8 cellular contexts compared by ENCODE assay signal in the genomic region with DNA sequence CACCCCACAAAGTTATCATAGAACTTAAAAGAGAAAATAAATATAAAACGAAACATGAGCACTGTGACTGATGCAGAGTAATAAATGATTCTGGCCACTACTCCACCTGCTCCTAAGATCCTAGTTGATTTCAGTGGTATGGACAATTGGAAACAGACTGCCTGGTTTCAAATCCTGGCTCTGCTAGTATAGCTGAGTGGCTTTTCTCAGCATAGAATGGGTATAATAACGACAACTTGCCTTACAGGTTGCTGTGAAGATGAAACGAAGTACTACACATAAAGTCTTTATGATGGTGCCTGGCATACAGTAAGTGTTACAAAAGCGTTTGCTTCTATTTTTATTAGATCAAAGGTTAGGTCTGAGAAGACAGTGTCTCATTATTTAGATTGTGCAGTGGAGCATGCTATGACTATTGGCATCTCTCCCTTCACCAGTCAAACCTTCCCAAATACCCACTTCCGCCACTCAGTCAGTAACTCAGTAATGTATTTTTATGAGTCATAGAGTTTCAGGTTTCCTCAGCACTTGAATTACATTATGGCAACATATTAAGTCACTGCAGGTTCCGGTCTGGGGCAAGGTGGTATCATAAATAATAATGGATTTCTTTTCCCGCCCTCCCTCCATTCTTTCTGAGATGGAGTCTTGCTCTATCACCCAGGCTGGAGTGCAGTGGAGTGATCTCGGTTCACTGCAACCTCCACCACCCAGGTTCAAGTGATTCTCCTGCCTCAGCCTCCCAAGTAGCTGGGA. TPM values are rescaled to one million over a fixed set of nuclear protein-coding genes. Genes with fewer than 3 reads are reported as not detected.
DNase-seq lines count a peak whose midpoint lies in the region; ATAC-seq and TF ChIP-seq lines count a peak whose summit lies in the region.

No MANE protein-coding gene starts in this region.

- H3K4me1 Mint-ChIP-seq in activated CD4-positive, alpha-beta memory T cell treated with anti-CD3 and anti-CD28 coated beads, Interleukin-2, amount 10 ng/mL, durations not matched to agents 7 days and 5 days = peaks cover 23% of the 10 kb centered on the region
- no peaks in the 10 kb centered on the region for H3K4me1 Mint-ChIP-seq in glutamatergic neuron (ENCODE audit: low read depth, unreplicated experiment)

- DNase-seq in ACHN (peak; percentile 99), NCI-H2081 (lab: John Stamatoyannopoulos, UW) (peak; percentile 20 to 64), lower lobe of right lung (no peak), glutamatergic neuron (no peak), retina (no peak)
- DNase-seq in activated CD4-positive, alpha-beta memory T cell treated with anti-CD3 and anti-CD28 coated beads, Interleukin-2, amount 10 ng/mL, durations not matched to agents 7 days and 5 days = peak; percentile 65

- no peak overlapping the region for H3K4me3 ChIP-seq in lower lobe of right lung

- no peaks in the 10 kb centered on the region for H3K4me1 ChIP-seq in lower lobe of right lung

- H3K36me3 Mint-ChIP-seq in activated CD4-positive, alpha-beta memory T cell treated with anti-CD3 and anti-CD28 coated beads, Interleukin-2, amount 10 ng/mL, durations not matched to agents 7 days and 5 days (ENCODE audit: low read depth) = no peaks in the 10 kb centered on the region
- H3K36me3 Mint-ChIP-seq in glutamatergic neuron (ENCODE audit: unreplicated experiment) = no peaks in the 10 kb centered on the region

- H3K27ac ChIP-seq in lower lobe of right lung = no peak overlapping the region

- CTCF ChIA-PET in activated CD4-positive, alpha-beta memory T cell treated with anti-CD3 and anti-CD28 coated beads, Interleukin-2, amount 10 ng/mL, durations not matched to agents 7 days and 5 days (lab: Charles Lee) = no interaction called here

- POLR2A ChIA-PET in activated CD4-positive, alpha-beta memory T cell treated with anti-CD3 and anti-CD28 coated beads, Interleukin-2, amount 10 ng/mL, durations not matched to agents 7 days and 5 days (lab: Charles Lee) = interaction anchor here (0.9 to 2.6 kb wide), 3 partner anchors 30 to 114 kb away, joined by 3 to 10 read pairs (median 4); a partner anchor contains a TSS

- no peaks in the 10 kb centered on the region for H3K9me3 ChIP-seq in lower lobe of right lung

- peaks cover 69% of the 10 kb centered on the region for H3K36me3 ChIP-seq in lower lobe of right lung

- peak; percentile 95 for ATAC-seq in GM18519 (IDR thresholded peaks at IDR 0.05; ENCODE audit: low FRiP score, unreplicated experiment)
- peak; percentile 97 for ATAC-seq in HG02943 (IDR thresholded peaks at IDR 0.05; ENCODE audit: low read depth, unreplicated experiment)
- ATAC-seq in lower lobe of right lung = peak; percentile 49 to 61

- no peak for TF ChIP-seq CTCF in lower lobe of right lung (IDR thresholded peaks at IDR 0.05)
- no peak for TF ChIP-seq CTCF in glutamatergic neuron (IDR thresholded peaks at IDR 0.05; ENCODE audit: partially characterized antibody, unreplicated experiment)

- no peaks in the 10 kb centered on the region for H3K9me3 Mint-ChIP-seq in activated CD4-positive, alpha-beta memory T cell treated with anti-CD3 and anti-CD28 coated beads, Interleukin-2, amount 10 ng/mL, durations not matched to agents 7 days and 5 days
- peaks cover 4% of the 10 kb centered on the region for H3K9me3 Mint-ChIP-seq in glutamatergic neuron (ENCODE audit: unreplicated experiment)

- in situ Hi-C loops in ACHN (cut with HindIII; ENCODE audit: low pct_ligation_motif_present, low pct_unique_long_range_greater_than_20kb, low sequenced_read_pairs) = no loop called here

- H3K27me3 ChIP-seq in lower lobe of right lung (ENCODE audit: low read depth) = no peaks in the 10 kb centered on the region

- intact Hi-C loops in lower lobe of right lung (cut with DNase I) = no loop called here

- H3K27me3 Mint-ChIP-seq in activated CD4-positive, alpha-beta memory T cell treated with anti-CD3 and anti-CD28 coated beads, Interleukin-2, amount 10 ng/mL, durations not matched to agents 7 days and 5 days = peaks cover 4% of the 10 kb centered on the region
- H3K27me3 Mint-ChIP-seq in glutamatergic neuron (ENCODE audit: unreplicated experiment) = peaks cover 3% of the 10 kb centered on the region

- peak overlapping the region; percentile 80 for H3K27ac Mint-ChIP-seq in activated CD4-positive, alpha-beta memory T cell treated with anti-CD3 and anti-CD28 coated beads, Interleukin-2, amount 10 ng/mL, durations not matched to agents 7 days and 5 days
- no peak overlapping the region for H3K27ac Mint-ChIP-seq in glutamatergic neuron (ENCODE audit: unreplicated experiment)

- H3K4me3 Mint-ChIP-seq in activated CD4-positive, alpha-beta memory T cell treated with anti-CD3 and anti-CD28 coated beads, Interleukin-2, amount 10 ng/mL, durations not matched to agents 7 days and 5 days = peak overlapping the region; percentile 12
- no peak overlapping the region for H3K4me3 Mint-ChIP-seq in glutamatergic neuron (ENCODE audit: unreplicated experiment)

RNA-seq across cellular contexts. Expression of a gene that starts 29.7 kb away (rescaled TPM):
- total RNA-seq in activated CD4-positive, alpha-beta memory T cell treated with anti-CD3 and anti-CD28 coated beads, Interleukin-2, amount 10 ng/mL, durations not matched to agents 7 days and 5 days = 10 to 100 TPM; 36.0 to 41.6 TPM
- 38.2 TPM for total RNA-seq in lower lobe of right lung
- 63.8 TPM for total RNA-seq in glutamatergic neuron (ENCODE audit: unreplicated experiment)

Comparison
In these comparisons a context has a peak if more than half of its experiments do, and no peak if none do; other contexts are left out.
1. DNase-seq: peak in ACHN (single experiment), NCI-H2081 (2 of 2) and activated CD4-positive, alpha-beta memory T cell treated with anti-CD3 and anti-CD28 coated beads, Interleukin-2, amount 10 ng/mL, durations not matched to agents 7 days and 5 days (single experiment); none in lower lobe of right lung (single experiment), glutamatergic neuron (single experiment) and retina (single experiment).
2. Peak in every context shown above with its lines, with median percentiles within 50 percentile points of each other: ATAC-seq.